19 cellular contexts compared by ENCODE assay signal in genomic region chr17:79977711-79978544, GRCh38. TPM values are rescaled to one million over a fixed set of nuclear protein-coding genes. Genes with fewer than 3 reads are reported as not detected.
DNase-seq lines count a peak whose midpoint lies in the region; ATAC-seq and TF ChIP-seq lines count a peak whose summit lies in the region.
"Had no signal": no experiment of that assay in that cellular context is flagged by ENCODE, and none has a peak within 500 bp of the region (broad histone marks: within the 10 kb centered on the region; RNA-seq: fewer than 3 reads in every experiment).

No MANE protein-coding gene starts in this region.

- H2AK5ac ChIP-seq in H9 (ENCODE audit: insufficient read length, low read length) = no peak overlapping the region

- DNase-seq in H9 = peak; percentile 31
- DNase-seq in astrocyte of the spinal cord (ENCODE audit: low read depth, low spot score) = peak; percentile 41
- peak; percentile 94 for DNase-seq in left kidney (ENCODE audit: low read depth, low spot score)
- peak; percentile 84 for DNase-seq in retina
- DNase-seq in NCI-H2029 (lab: John Stamatoyannopoulos, UW) = no peak
- DNase-seq: activated CD8-positive, alpha-beta memory T cell treated with anti-CD3 and anti-CD28 coated beads, Interleukin-2, amount 50 U/mL, for 48 hours; activated naive CD4-positive, alpha-beta T cell treated with Interleukin-2 at 50 U/mL for 16 hours; DMS 273 treated with DMSO at 0.1 percent for 48 hours; esophagus squamous epithelium; heart right ventricle; IMR-90; NCI-H187 treated with DMSO at 0.1 percent for 48 hours; NCI-H510A; SIG-M5; small intestine; T-helper 9 cell had no signal

- no peak overlapping the region for H4K5ac ChIP-seq in H9 (ENCODE audit: insufficient read length, low read depth, low read length)

- no peak overlapping the region for H3K56ac ChIP-seq in H9 (ENCODE audit: insufficient read length, low read depth, low read length)

- no peak overlapping the region for H3K9ac ChIP-seq in H9 (ENCODE audit: extremely low read depth, insufficient read length, low read length)

- no peak overlapping the region for H2AFZ ChIP-seq in H9 (ENCODE audit: low read length)

- H3K79me1 ChIP-seq in H9 (ENCODE audit: insufficient read depth, low read depth, low read length, poor library complexity, severe bottlenecking) = no peaks in the 10 kb centered on the region

- no peaks in the 10 kb centered on the region; the same call in 1 of the 2 replicates for H3K27me3 Mint-ChIP-seq in H9 (ENCODE audit: low read depth)

- H4K20me1 ChIP-seq in H9 (ENCODE audit: control insufficient read depth, insufficient read depth, insufficient read length) = no peaks in the 10 kb centered on the region

- in situ Hi-C loops in astrocyte of the spinal cord (cut with HindIII; ENCODE audit: low sequenced_read_pairs) = loop anchor here (25.0 kb wide), 1 partner anchor 191 kb away; the partner anchor contains the start of genes CBX2 and CBX8

- H2BK5ac ChIP-seq in H9 (ENCODE audit: insufficient read length, low read length) = no peak overlapping the region

- no peak overlapping the region for H3K18ac ChIP-seq in H9 (ENCODE audit: insufficient read length, low read depth, low read length)

- H2BK12ac ChIP-seq in H9 (ENCODE audit: insufficient read length, low read depth, low read length) = no peak overlapping the region

- no peak for TF ChIP-seq CTCF in H9 (conservative IDR thresholded peaks at IDR 0.05)
- no peak for TF ChIP-seq CTCF in astrocyte of the spinal cord (IDR thresholded peaks at IDR 0.05; ENCODE audit: low read depth, low read length)

- H3K36me3 Mint-ChIP-seq in H9 (ENCODE audit: insufficient read depth in 1 of 3, low read depth in 3 of 3) = peaks cover 1 to 4% (median 3%) of the 10 kb centered on the region in 3 experiments; a peak in 3 of 7 replicates

- no peak overlapping the region for H3K4me3 ChIP-seq in astrocyte of the spinal cord (ENCODE audit: low read depth, low read length)
- H3K4me3 ChIP-seq: esophagus squamous epithelium, heart right ventricle, mucosa of descending colon had no signal

- no peaks in the 10 kb centered on the region for H3K4me1 ChIP-seq in H9 (ENCODE audit: insufficient read depth, low read length)
- H3K4me1 ChIP-seq: heart right ventricle had no signal

- no peak overlapping the region for H4K8ac ChIP-seq in H9 (replicated peaks; ENCODE audit: insufficient read length, low read depth, low read length)

- H3K27ac Mint-ChIP-seq in H9 = peak overlapping the region in 1 of 3 experiments; percentile 80; a peak in 2 of 7 replicates

- H3K4me3 Mint-ChIP-seq in H9 = no peak overlapping the region

- H3K23ac ChIP-seq in H9 (ENCODE audit: insufficient read length, low read depth, low read length) = no peak overlapping the region

- ATAC-seq in GM18511 (IDR thresholded peaks at IDR 0.05; ENCODE audit: unreplicated experiment) (no peak), HG03108 (IDR thresholded peaks at IDR 0.05; ENCODE audit: unreplicated experiment) (no peak)
- ATAC-seq: heart right ventricle, mucosa of descending colon had no signal

- no CpG with 5 or more reads among the region's 47 CpGs for WGBS in H9 (ENCODE audit: extremely low coverage, insufficient read length, low lambda C conversion rate)

- no peak overlapping the region for H2BK15ac ChIP-seq in H9 (ENCODE audit: low read depth, low read length)

- no peak overlapping the region for H2BK20ac ChIP-seq in H9 (ENCODE audit: low read depth, low read length, poor library complexity, severe bottlenecking)

- H3K27ac ChIP-seq in H9 (ENCODE audit: insufficient read length, low read depth, low read length) = no peak overlapping the region
- H3K27ac ChIP-seq: heart right ventricle had no signal

- no peak overlapping the region for H3T11ph ChIP-seq in H9 (ENCODE audit: low read length)

- no peak overlapping the region for H4K91ac ChIP-seq in H9 (ENCODE audit: insufficient read length, low read depth, low read length)

- H2BK120ac ChIP-seq in H9 (ENCODE audit: low read depth, low read length, poor library complexity, severe bottlenecking) = no peak overlapping the region

- no peaks in the 10 kb centered on the region for H3K23me2 ChIP-seq in H9 (ENCODE audit: insufficient read length, low read depth, low read length, poor library complexity, severe bottlenecking)

- no peaks in the 10 kb centered on the region for H3K27me3 ChIP-seq in H9 (ENCODE audit: insufficient read depth, low read length)
- H3K27me3 ChIP-seq: esophagus squamous epithelium, heart right ventricle had no signal

- 0 out of 2 replicates have a peak, but pooled peaks cover 2% of the 10 kb centered on the region for H3K79me2 ChIP-seq in H9 (ENCODE audit: insufficient read depth, low read length)

- H3K4me1 Mint-ChIP-seq in H9 = peaks cover 24 to 47% of the 10 kb centered on the region in 2 experiments

- H3K9me3 Mint-ChIP-seq in H9 = no peaks in the 10 kb centered on the region

- H3K14ac ChIP-seq in H9 (ENCODE audit: insufficient read depth, low read length) = no peak overlapping the region

- H3K4ac ChIP-seq in H9 (ENCODE audit: low read depth, low read length) = no peak overlapping the region

- H3K4me2 ChIP-seq in H9 (ENCODE audit: insufficient read depth, insufficient read length, low read length) = no peak overlapping the region

- H3K9me3 ChIP-seq in H9 (ENCODE audit: control insufficient read depth, low read depth, low read length) = no peaks in the 10 kb centered on the region
- H3K9me3 ChIP-seq: esophagus squamous epithelium, heart right ventricle, mucosa of descending colon had no signal

RNA-seq across cellular contexts. Expression of gene TBC1D16, which starts 57.7 kb away (rescaled TPM):
- total RNA-seq in H9 (2021) = 82.7 and 85.8 TPM in 2 replicates

RNA-seq across cellular contexts. Expression of gene CCDC40, which starts 58.5 kb away (rescaled TPM):
- 7.8 and 8.9 TPM in 2 replicates for total RNA-seq in H9 (2021)
